Comparison of ENCODE assay signal across 8 cellular contexts in the genomic region with DNA sequence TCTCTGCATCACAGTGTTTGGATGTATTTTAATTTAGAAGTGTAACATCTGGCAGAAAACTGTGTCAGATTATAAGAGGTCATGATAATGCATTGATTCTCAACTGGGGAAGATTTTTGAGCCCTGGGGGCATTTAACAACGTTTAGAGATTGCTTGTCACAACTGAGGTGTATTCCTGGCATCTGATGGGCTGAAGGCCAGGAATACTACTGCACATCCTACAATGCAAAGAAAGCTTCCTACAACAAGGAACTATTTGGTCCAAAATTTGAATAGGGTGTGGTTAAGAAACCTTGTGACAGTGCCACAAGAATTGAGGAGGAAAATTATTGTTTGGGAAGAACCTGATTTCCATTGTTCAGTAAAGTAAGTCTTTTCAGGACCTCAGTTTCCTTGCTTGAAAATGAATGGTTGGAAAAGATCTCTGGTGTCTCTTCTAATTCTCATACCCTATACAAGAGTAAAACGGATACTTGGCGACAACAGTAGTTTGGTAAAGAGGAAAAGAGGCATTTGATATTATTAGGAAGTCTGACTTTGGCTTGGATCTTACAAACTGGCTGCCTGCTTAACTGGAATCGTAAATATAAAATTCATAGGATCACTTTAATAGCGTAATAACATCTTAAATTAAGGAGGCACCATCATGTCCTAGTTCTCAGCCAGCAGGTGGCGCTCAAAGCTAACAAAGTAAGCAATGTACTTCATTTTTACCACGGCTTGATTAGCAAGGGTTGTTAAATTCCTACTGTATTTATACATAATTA. TPM values are rescaled to one million over a fixed set of nuclear protein-coding genes. Genes with fewer than 3 reads are reported as not detected.
A peak's percentile ranks its signal among the peaks of the same experiment; 100 is the strongest.
DNase-seq lines count a peak whose midpoint lies in the region; ATAC-seq and TF ChIP-seq lines count a peak whose summit lies in the region.

No MANE protein-coding gene starts in this region.

- no peaks in the 10 kb centered on the region for H3K4me1 ChIP-seq in foreskin keratinocyte
- peaks cover 8% of the 10 kb centered on the region for H3K4me1 ChIP-seq in suprapubic skin

- 9% methylated on average over 7 of the region's 7 CpGs for WGBS in suprapubic skin

- peak; percentile 18 for DNase-seq in GF-D8 (lab: John Stamatoyannopoulos, UW)
- peak; percentile 50 to 75 for DNase-seq in SHP77 (lab: John Stamatoyannopoulos, UW)
- peak; percentile 64 for DNase-seq in activated T-helper 9 cell treated with anti-CD3 and anti-CD28 coated beads, Interleukin-2, amount 50 U/mL, for 16 hours (ENCODE audit: low read depth)
- peak in 1 of 2 donors; percentile 33 for DNase-seq in foreskin keratinocyte
- peak; percentile 94 for DNase-seq in omental fat pad (ENCODE audit: low spot score)
- peak; percentile 83 to 86 for DNase-seq in suprapubic skin (ENCODE audit: low spot score in 2 of 2)

- no peaks in the 10 kb centered on the region for H3K9me3 ChIP-seq in suprapubic skin

- no peak for TF ChIP-seq POLR2A in suprapubic skin (IDR thresholded peaks at IDR 0.05)

- H3K4me3 ChIP-seq in suprapubic skin = no peak overlapping the region

- no peak for TF ChIP-seq EP300 in suprapubic skin (IDR thresholded peaks at IDR 0.05)

- TF ChIP-seq CTCF in LNCAP (IDR thresholded peaks at IDR 0.05) (peak; percentile 75), foreskin keratinocyte (conservative IDR thresholded peaks at IDR 0.05) (peak; percentile 95), omental fat pad (IDR thresholded peaks at IDR 0.05) (peak in 1 of 3 donors; percentile 24), suprapubic skin (IDR thresholded peaks at IDR 0.05) (peak; percentile 48 to 70)

- H3K36me3 ChIP-seq in suprapubic skin = no peaks in the 10 kb centered on the region

- H3K27ac ChIP-seq in foreskin keratinocyte (no peak overlapping the region), suprapubic skin (no peak overlapping the region)

- ATAC-seq in foreskin keratinocyte (peak; percentile 81), omental fat pad (ENCODE audit: low FRiP score) (no peak), GM21526 (IDR thresholded peaks at IDR 0.05; ENCODE audit: low FRiP score, unreplicated experiment) (no peak)

- H3K27me3 ChIP-seq in foreskin keratinocyte (no peaks in the 10 kb centered on the region), suprapubic skin (no peaks in the 10 kb centered on the region)

RNA-seq across cellular contexts. Expression of a gene that starts 4.3 kb away (rescaled TPM):
- total RNA-seq in foreskin keratinocyte = not detected in 2 replicates
- not detected in 2 replicates for polyA plus RNA-seq in foreskin keratinocyte
- not detected for total RNA-seq in omental fat pad
- total RNA-seq in suprapubic skin = under 1 TPM in 1 of 4 donors, not detected in 3; 0.25 TPM
